Comparison of ENCODE assay signal across 16 cellular contexts in the genomic region with DNA sequence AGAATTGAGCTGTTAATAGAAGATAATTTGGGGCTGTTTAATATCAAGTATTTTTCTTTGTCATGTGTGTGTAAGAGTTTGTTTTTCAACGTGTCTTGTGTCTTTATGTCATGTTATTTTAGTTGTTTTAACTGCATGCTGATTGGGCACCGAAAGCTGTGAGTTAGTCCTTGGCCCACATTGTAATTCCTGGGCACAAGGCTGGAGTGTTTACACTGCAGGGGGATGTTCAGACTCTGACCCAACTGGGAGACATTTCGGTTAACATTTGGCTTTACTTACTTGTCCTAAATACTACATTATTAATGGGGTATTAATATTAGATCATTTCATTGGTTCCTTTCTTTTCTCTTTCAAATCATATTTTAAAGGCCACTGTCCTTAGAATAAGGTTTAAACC.
DNase-seq lines count a peak whose midpoint lies in the region; ATAC-seq and TF ChIP-seq lines count a peak whose summit lies in the region.
"Had no signal": no experiment of that assay in that cellular context is flagged by ENCODE, and none has a peak within 500 bp of the region (broad histone marks: within the 10 kb centered on the region; RNA-seq: fewer than 3 reads in every experiment).

No MANE protein-coding gene starts in this region.

- no peak overlapping the region for H2AK5ac ChIP-seq in mesenchymal stem cell (ENCODE audit: low read length, severe bottlenecking)

- H3K14ac ChIP-seq in mesenchymal stem cell (ENCODE audit: low read length in 2 of 2), result no peak overlapping the region

- H3K18ac ChIP-seq in mesenchymal stem cell (ENCODE audit: low read depth in 1 of 2, low read length in 2 of 2), result peak overlapping the region; percentile 31 to 58

- H4K20me1 ChIP-seq in BLaER1 treated with 17β-estradiol and CSF1 and Interleukin-3, amounts not matched to agents 10 nM and 100 nM, result 0 out of 22 replicates have a peak, but pooled peaks cover 0 to 8% (median 0%) of the 10 kb centered on the region in 11 experiments
- H4K20me1 ChIP-seq in smooth muscle cell (ENCODE audit: low read depth), result no peaks in the 10 kb centered on the region

- no peak overlapping the region for H4K91ac ChIP-seq in mesenchymal stem cell (ENCODE audit: low read length)

- H4K8ac ChIP-seq in mesenchymal stem cell (ENCODE audit: low read length), result no peak overlapping the region

- peaks cover 0 to 79% (median 22%) of the 10 kb centered on the region in 11 experiments; a peak in 12 of 22 replicates for H3K27me3 ChIP-seq in BLaER1 treated with 17β-estradiol and CSF1 and Interleukin-3, amounts not matched to agents 10 nM and 100 nM
- no peaks in the 10 kb centered on the region for H3K27me3 ChIP-seq in ascending aorta
- H3K27me3 ChIP-seq in mesenchymal stem cell (ENCODE audit: control insufficient read depth in 1 of 2, insufficient read depth in 1 of 2, low read length in 2 of 2), result no peaks in the 10 kb centered on the region
- no peaks in the 10 kb centered on the region for H3K27me3 ChIP-seq in smooth muscle cell (ENCODE audit: low read depth)

- ATAC-seq in mucosa of descending colon, result no peak
- no peak for ATAC-seq in GM18909 (IDR thresholded peaks at IDR 0.05; ENCODE audit: poor library complexity, unreplicated experiment)

- H2BK5ac ChIP-seq in mesenchymal stem cell (ENCODE audit: low read depth, low read length, poor library complexity, severe bottlenecking), result no peak overlapping the region

- intact Hi-C loops in ascending aorta (cut with DNase I), result no loop called here
- intact Hi-C loops in mucosa of descending colon (cut with DNase I, micrococcal nuclease), result no loop called here

- H2BK15ac ChIP-seq in mesenchymal stem cell (ENCODE audit: low read depth, poor library complexity, severe bottlenecking), result no peak overlapping the region

- H3K4ac ChIP-seq in mesenchymal stem cell (ENCODE audit: low read depth in 1 of 2, low read length in 2 of 2), result peak overlapping the region in 1 of 2 experiments; percentile 27

- H3K9ac ChIP-seq in BLaER1 treated with 17β-estradiol and CSF1 and Interleukin-3, amounts not matched to agents 10 nM and 100 nM, result no peak overlapping the region
- no peak overlapping the region for H3K9ac ChIP-seq in mesenchymal stem cell (ENCODE audit: low read length)
- peak overlapping the region; percentile 52 for H3K9ac ChIP-seq in smooth muscle cell (ENCODE audit: low read depth)

- H3K4me1 ChIP-seq in BLaER1 treated with 17β-estradiol and CSF1 and Interleukin-3, amounts not matched to agents 10 nM and 100 nM, result peaks cover 13 to 23% (median 19%) of the 10 kb centered on the region in 10 experiments
- H3K4me1 ChIP-seq in ascending aorta (peaks cover 4 to 23% of the 10 kb centered on the region in 2 donors), mesenchymal stem cell (ENCODE audit: control insufficient read depth, insufficient read depth, low read depth, low read length) (peaks cover 4% of the 10 kb centered on the region), smooth muscle cell (ENCODE audit: low read depth) (peaks cover 13% of the 10 kb centered on the region), mucosa of descending colon (ENCODE audit: low read depth) (no peaks in the 10 kb centered on the region)

- H3K36me3 ChIP-seq in BLaER1 treated with 17β-estradiol and CSF1 and Interleukin-3, amounts not matched to agents 10 nM and 100 nM, result no peaks in the 10 kb centered on the region
- H3K36me3 ChIP-seq in ascending aorta (no peaks in the 10 kb centered on the region), mesenchymal stem cell (ENCODE audit: control insufficient read depth in 1 of 2, insufficient read depth in 2 of 2, low read depth in 1 of 2, low read length in 2 of 2) (no peaks in the 10 kb centered on the region), smooth muscle cell (ENCODE audit: low read depth) (no peaks in the 10 kb centered on the region), mucosa of descending colon (ENCODE audit: low read depth) (no peaks in the 10 kb centered on the region)

- peak overlapping the region; percentile 12 for H2BK120ac ChIP-seq in mesenchymal stem cell (ENCODE audit: low read depth, low read length)

- peak overlapping the region in 1 of 2 experiments; percentile 70 for H2BK12ac ChIP-seq in mesenchymal stem cell (ENCODE audit: low read length in 2 of 2)

- H3K9me3 ChIP-seq in BLaER1 treated with 17β-estradiol and CSF1 and Interleukin-3, amounts not matched to agents 10 nM and 100 nM (replicated peaks in 1 of 11), result 0 out of 22 replicates have a peak, but pooled peaks cover 0 to 5% (median 0%) of the 10 kb centered on the region in 11 experiments
- H3K9me3 ChIP-seq in ascending aorta (no peaks in the 10 kb centered on the region), mesenchymal stem cell (ENCODE audit: control insufficient read depth, low read length) (no peaks in the 10 kb centered on the region), smooth muscle cell (replicated peaks; ENCODE audit: low read depth) (no peaks in the 10 kb centered on the region), mucosa of descending colon (no peaks in the 10 kb centered on the region)

- H3K4me3 ChIP-seq in BLaER1 treated with 17β-estradiol and CSF1 and Interleukin-3, amounts not matched to agents 10 nM and 100 nM, result no peak overlapping the region
- H3K4me3 ChIP-seq in ascending aorta, result no peak overlapping the region
- H3K4me3 ChIP-seq in mesenchymal stem cell (ENCODE audit: insufficient read depth in 1 of 2, low read depth in 1 of 2, low read length in 2 of 2), result no peak overlapping the region
- no peak overlapping the region for H3K4me3 ChIP-seq in smooth muscle cell
- H3K4me3 ChIP-seq in mucosa of descending colon, result no peak overlapping the region

- H3K79me2 ChIP-seq in smooth muscle cell (ENCODE audit: low read depth), result no peaks in the 10 kb centered on the region

- peaks cover 22% of the 10 kb centered on the region for H3F3A ChIP-seq in smooth muscle cell (ENCODE audit: low read depth)

- H3K4me2 ChIP-seq in BLaER1 treated with 17β-estradiol and CSF1 and Interleukin-3, amounts not matched to agents 10 nM and 100 nM, result peak overlapping the region in 8 of 11 experiments; percentile 64 to 80 (median 72); a peak in 9 of 22 replicates
- no peak overlapping the region for H3K4me2 ChIP-seq in mesenchymal stem cell (ENCODE audit: low read length, poor library complexity, severe bottlenecking)
- peak overlapping the region; percentile 75 for H3K4me2 ChIP-seq in smooth muscle cell

- TF ChIP-seq CTCF in ascending aorta (IDR thresholded peaks at IDR 0.05) (no peak), smooth muscle cell (IDR thresholded peaks at IDR 0.05; ENCODE audit: borderline replicate concordance, insufficient read depth, poor library complexity, severe bottlenecking) (no peak), mucosa of descending colon (IDR thresholded peaks at IDR 0.05) (no peak)

- DNase-seq in ascending aorta (ENCODE audit: low spot score in 2 of 2) (no peak), mesenchymal stem cell (no peak), smooth muscle cell (lab: John Stamatoyannopoulos, UW; ENCODE audit: unreplicated experiment) (no peak), mucosa of descending colon (no peak), LoVo (ENCODE audit: low spot score) (no peak), NCI-H1694 (lab: John Stamatoyannopoulos, UW) (no peak)
- DNase-seq: activated CD4-positive, alpha-beta T cell treated with anti-CD3 and anti-CD28 coated beads, Interleukin-2, amount 10 ng/mL, durations not matched to agents 7 days and 5 days; activated naive CD4-positive, alpha-beta T cell treated with anti-CD3 and anti-CD28 coated beads for 36 hours; amniotic stem cell; caudate nucleus; dermis blood vessel endothelial cell; NCI-H187; NCI-H774; substantia nigra had no signal

- H2AFZ ChIP-seq in mesenchymal stem cell (ENCODE audit: low read depth, low read length), result no peak overlapping the region
- peak overlapping the region; percentile 67 for H2AFZ ChIP-seq in smooth muscle cell (ENCODE audit: low read depth)

- H3K27ac ChIP-seq in BLaER1 treated with 17β-estradiol and CSF1 and Interleukin-3, amounts not matched to agents 10 nM and 100 nM, result no peak overlapping the region
- H3K27ac ChIP-seq in ascending aorta (peak overlapping the region; percentile 51 to 74), mesenchymal stem cell (ENCODE audit: low read length, poor library complexity, severe bottlenecking) (no peak overlapping the region), smooth muscle cell (ENCODE audit: low read depth) (peak overlapping the region; percentile 93)

- H3K23ac ChIP-seq in mesenchymal stem cell (ENCODE audit: low read length in 2 of 2), result no peak overlapping the region

- WGBS in mesenchymal stem cell, result 74% methylated on average over 2 of the region's 3 CpGs
- WGBS in smooth muscle cell (ENCODE audit: low lambda C conversion rate), result 66% methylated on average over 3 of the region's 3 CpGs

- H3K79me1 ChIP-seq in mesenchymal stem cell (replicated peaks; ENCODE audit: low read length, poor library complexity, severe bottlenecking), result no peaks in the 10 kb centered on the region

Comparison
In these comparisons a context has a peak if more than half of its experiments do, and no peak if none do; other contexts are left out.
1. H3K27ac ChIP-seq: peak in ascending aorta (2 of 2) and smooth muscle cell (single experiment); none in BLaER1 treated with 17β-estradiol and CSF1 and Interleukin-3, amounts not matched to agents 10 nM and 100 nM (0 of 11) and mesenchymal stem cell (single experiment).